16 cellular contexts compared by ENCODE assay signal in genomic region chrX:34557733-34558132, GRCh38.
A peak's percentile ranks its signal among the peaks of the same experiment; 100 is the strongest.
DNase-seq lines count a peak whose midpoint lies in the region; ATAC-seq and TF ChIP-seq lines count a peak whose summit lies in the region.
"Had no signal": no experiment of that assay in that cellular context is flagged by ENCODE, and none has a peak within 500 bp of the region (broad histone marks: within the 10 kb centered on the region; RNA-seq: fewer than 3 reads in every experiment).

No MANE protein-coding gene starts in this region.

- H2AFZ ChIP-seq in H9 (ENCODE audit: low read length) = no peak overlapping the region

- no peak overlapping the region for H3K23ac ChIP-seq in H9 (ENCODE audit: insufficient read length, low read depth, low read length)

- H3K79me2 ChIP-seq in H9 (ENCODE audit: insufficient read depth, low read length) = no peaks in the 10 kb centered on the region

- no peak overlapping the region for H3T11ph ChIP-seq in H9 (ENCODE audit: low read length)

- DNase-seq in H9 (peak; percentile 85), WTC11 (ENCODE audit: low spot score) (peak; percentile 16), iPS DF 19.7 (ENCODE audit: low read depth, low spot score) (peak; percentile 88), iPS-NIHi7 (ENCODE audit: extremely low spot score) (peak; percentile 49), D341Med (ENCODE audit: low spot score) (no peak), T-cell (no peak), UCSD-AML1 (lab: John Stamatoyannopoulos, UW; ENCODE audit: unreplicated experiment) (no peak)
- no peak for DNase-seq in stimulated activated CD4-positive, alpha-beta T cell treated with anti-CD3 and anti-CD28 coated beads, Interleukin-2, amount 100 ng/mL, for 48 hours
- DNase-seq: BE2C; CD4-positive, alpha-beta memory T cell; DMS153; DMS79 treated with DMSO at 0.1 percent for 48 hours; EL; GDM1 had no signal

- H4K5ac ChIP-seq in H9 (ENCODE audit: insufficient read length, low read depth, low read length) = no peak overlapping the region

- H4K91ac ChIP-seq in H9 (ENCODE audit: insufficient read length, low read depth, low read length) = no peak overlapping the region

- no peak overlapping the region for H4K8ac ChIP-seq in H9 (replicated peaks; ENCODE audit: insufficient read length, low read depth, low read length)

- H3K9ac ChIP-seq in H9 (ENCODE audit: extremely low read depth, insufficient read length, low read length) = no peak overlapping the region

- no peaks in the 10 kb centered on the region for H3K23me2 ChIP-seq in H9 (ENCODE audit: insufficient read length, low read depth, low read length, poor library complexity, severe bottlenecking)

- POLR2A ChIA-PET in WTC11 (lab: Charles Lee) (no interaction called here), T-cell (lab: Charles Lee) (no interaction called here)

- H4K20me1 ChIP-seq in H9 (ENCODE audit: control insufficient read depth, insufficient read depth, insufficient read length) = no peaks in the 10 kb centered on the region

- no peak overlapping the region for H2BK12ac ChIP-seq in H9 (ENCODE audit: insufficient read length, low read depth, low read length)

- no peak overlapping the region; a peak in 1 of 5 replicates for H3K4me3 Mint-ChIP-seq in H9
- H3K4me3 Mint-ChIP-seq in WTC11 = no peak overlapping the region
- H3K4me3 Mint-ChIP-seq in T-cell = no peak overlapping the region
- H3K4me3 Mint-ChIP-seq: CD4-positive, alpha-beta memory T cell had no signal

- CTCF ChIA-PET in WTC11 (lab: Charles Lee) (no interaction called here), T-cell (lab: Charles Lee) (no interaction called here)

- peak overlapping the region in 1 of 3 experiments; percentile 73; a peak in 1 of 7 replicates for H3K27ac Mint-ChIP-seq in H9
- 0 out of 2 replicates have a peak overlapping the region, but pooled peaks have one; percentile 37 for H3K27ac Mint-ChIP-seq in WTC11
- no peak overlapping the region for H3K27ac Mint-ChIP-seq in T-cell
- H3K27ac Mint-ChIP-seq: CD4-positive, alpha-beta memory T cell had no signal

- H2AK5ac ChIP-seq in H9 (ENCODE audit: insufficient read length, low read length) = no peak overlapping the region

- H3K4me2 ChIP-seq in H9 (ENCODE audit: insufficient read depth, insufficient read length, low read length) = peak overlapping the region; percentile 55

- H3K9me3 Mint-ChIP-seq in H9 (peaks cover 3 to 52% of the 10 kb centered on the region in 2 experiments; a peak in 4 of 5 replicates), WTC11 (no peaks in the 10 kb centered on the region), T-cell (peaks cover 0 to 5% (median 2%) of the 10 kb centered on the region in 3 donors)

- no peaks in the 10 kb centered on the region; the same call in 1 of the 2 replicates for H3K27me3 ChIP-seq in H9 (ENCODE audit: insufficient read depth, low read length)
- H3K27me3 ChIP-seq: BE2C had no signal

- H2BK5ac ChIP-seq in H9 (ENCODE audit: insufficient read length, low read length) = no peak overlapping the region

- H3K14ac ChIP-seq in H9 (ENCODE audit: insufficient read depth, low read length) = no peak overlapping the region

- ATAC-seq in WTC11 (peak; percentile 75), T-cell (replicated peaks in 1 of 4) (no peak)
- ATAC-seq: K562 had no signal

- H3K36me3 Mint-ChIP-seq in H9 (ENCODE audit: insufficient read depth in 1 of 3, low read depth in 3 of 3) = peaks cover 0 to 4% (median 1%) of the 10 kb centered on the region in 3 experiments; a peak in 4 of 7 replicates
- H3K36me3 Mint-ChIP-seq in WTC11 = 0 out of 2 replicates have a peak, but pooled peaks cover 3% of the 10 kb centered on the region
- no peaks in the 10 kb centered on the region for H3K36me3 Mint-ChIP-seq in T-cell
- H3K36me3 Mint-ChIP-seq: CD4-positive, alpha-beta memory T cell had no signal

- H2BK120ac ChIP-seq in H9 (ENCODE audit: low read depth, low read length, poor library complexity, severe bottlenecking) = no peak overlapping the region

- H3K4me1 ChIP-seq in H9 (ENCODE audit: insufficient read depth, low read length) = peaks cover 14% of the 10 kb centered on the region; the same call in 1 of the 2 replicates
- H3K4me1 ChIP-seq: BE2C had no signal

- H3K27ac ChIP-seq in H9 (ENCODE audit: insufficient read length, low read depth, low read length) = peak overlapping the region; percentile 80
- H3K27ac ChIP-seq: C4-2B had no signal

- no peak overlapping the region for H3K56ac ChIP-seq in H9 (ENCODE audit: insufficient read length, low read depth, low read length)

- no CpG with 5 or more reads among the region's 1 CpG for WGBS in H9 (ENCODE audit: extremely low coverage, insufficient read length, low lambda C conversion rate)

- H3K79me1 ChIP-seq in H9 (ENCODE audit: insufficient read depth, low read depth, low read length, poor library complexity, severe bottlenecking) = no peaks in the 10 kb centered on the region

- no peak overlapping the region for H2BK20ac ChIP-seq in H9 (ENCODE audit: low read depth, low read length, poor library complexity, severe bottlenecking)

- H3K9me3 ChIP-seq in H9 (ENCODE audit: control insufficient read depth, low read depth, low read length) = no peaks in the 10 kb centered on the region
- H3K9me3 ChIP-seq: BE2C had no signal

- H3K4ac ChIP-seq in H9 (ENCODE audit: low read depth, low read length) = no peak overlapping the region

- H3K4me1 Mint-ChIP-seq in H9 = peaks cover 56 to 62% of the 10 kb centered on the region in 2 experiments
- peaks cover 51% of the 10 kb centered on the region for H3K4me1 Mint-ChIP-seq in WTC11
- H3K4me1 Mint-ChIP-seq in T-cell = no peaks in the 10 kb centered on the region
- H3K4me1 Mint-ChIP-seq: CD4-positive, alpha-beta memory T cell had no signal

- no peak overlapping the region for H3K18ac ChIP-seq in H9 (ENCODE audit: insufficient read length, low read depth, low read length)

- H3K27me3 Mint-ChIP-seq in H9 (ENCODE audit: low read depth) (peaks cover 37% of the 10 kb centered on the region), WTC11 (ENCODE audit: low read depth) (peaks cover 39% of the 10 kb centered on the region), T-cell (no peaks in the 10 kb centered on the region)
- H3K27me3 Mint-ChIP-seq: CD4-positive, alpha-beta memory T cell had no signal

- TF ChIP-seq CTCF in H9 (conservative IDR thresholded peaks at IDR 0.05) (no peak), WTC11 (IDR thresholded peaks at IDR 0.05) (no peak)

- no peak overlapping the region for H2BK15ac ChIP-seq in H9 (ENCODE audit: low read depth, low read length)

TF ChIP-seq in WTC11, 78 proteins besides CTCF, POLR2A, EP300 and RAD21 (continues in another document):
- TF ChIP-seq FOXK1 (CRISPR knock-in tag; IDR thresholded peaks at IDR 0.05) = 0 out of 2 replicates have a peak, but pooled peaks have one; percentile 32
- no peak for TF ChIP-seq EMX1 (CRISPR knock-in tag; IDR thresholded peaks at IDR 0.05)
- no peak for TF ChIP-seq CREM (CRISPR knock-in tag; IDR thresholded peaks at IDR 0.05)
- no peak for TF ChIP-seq ARID4B (CRISPR knock-in tag; IDR thresholded peaks at IDR 0.05; ENCODE audit: borderline replicate concordance)
- TF ChIP-seq GABPB1 (CRISPR knock-in tag; IDR thresholded peaks at IDR 0.05) = no peak
- no peak for TF ChIP-seq HMGXB4 (CRISPR knock-in tag; IDR thresholded peaks at IDR 0.05)
- no peak for TF ChIP-seq NFYB (CRISPR knock-in tag; conservative IDR thresholded peaks at IDR 0.05; ENCODE audit: low read depth)
- 0 out of 2 replicates have a peak, but pooled peaks have one; percentile 34 for TF ChIP-seq SP1 (CRISPR knock-in tag; conservative IDR thresholded peaks at IDR 0.05)
- no peak for TF ChIP-seq SMAD3 (CRISPR knock-in tag; IDR thresholded peaks at IDR 0.05; ENCODE audit: borderline replicate concordance)

Comparison
In these comparisons a context has a peak if more than half of its experiments do, and no peak if none do; other contexts are left out.
1. DNase-seq: peak in H9 (single experiment), WTC11 (single experiment), iPS DF 19.7 (single experiment) and iPS-NIHi7 (single experiment); none in D341Med (single experiment), T-cell (0 of 34), stimulated activated CD4-positive, alpha-beta T cell treated with anti-CD3 and anti-CD28 coated beads, Interleukin-2, amount 100 ng/mL, for 48 hours (0 of 2) and UCSD-AML1 (single experiment).